Comparison of ENCODE assay signal across 1 cellular context in the genomic region with DNA sequence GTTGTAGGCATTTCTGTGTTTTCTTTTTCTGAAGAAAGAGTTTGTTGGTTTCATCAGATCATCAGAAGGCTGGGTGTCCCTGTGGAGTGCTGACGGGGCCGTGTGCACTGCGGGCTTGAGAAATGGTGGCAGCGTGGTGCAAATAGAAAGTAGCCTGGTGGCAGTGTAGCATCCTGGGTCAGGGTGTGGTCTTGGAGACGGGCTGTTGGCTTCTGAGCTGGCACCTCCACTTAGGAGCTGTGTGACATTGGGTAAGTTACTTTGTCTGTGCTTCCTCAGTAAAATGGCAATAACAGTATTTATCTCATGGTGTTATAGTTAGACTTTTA.
TF ChIP-seq lines count a peak whose summit lies in the region.

No MANE protein-coding gene starts in this region.

TF ChIP-seq in GM23338, 12 proteins besides CTCF, POLR2A, EP300 and RAD21:
- no peak for TF ChIP-seq POLR2AphosphoS5 (IDR thresholded peaks at IDR 0.05; ENCODE audit: low read depth)
- TF ChIP-seq, protein P1, sequence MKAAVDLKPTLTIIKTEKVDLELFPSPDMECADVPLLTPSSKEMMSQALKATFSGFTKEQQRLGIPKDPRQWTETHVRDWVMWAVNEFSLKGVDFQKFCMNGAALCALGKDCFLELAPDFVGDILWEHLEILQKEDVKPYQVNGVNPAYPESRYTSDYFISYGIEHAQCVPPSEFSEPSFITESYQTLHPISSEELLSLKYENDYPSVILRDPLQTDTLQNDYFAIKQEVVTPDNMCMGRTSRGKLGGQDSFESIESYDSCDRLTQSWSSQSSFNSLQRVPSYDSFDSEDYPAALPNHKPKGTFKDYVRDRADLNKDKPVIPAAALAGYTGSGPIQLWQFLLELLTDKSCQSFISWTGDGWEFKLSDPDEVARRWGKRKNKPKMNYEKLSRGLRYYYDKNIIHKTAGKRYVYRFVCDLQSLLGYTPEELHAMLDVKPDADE (IDR thresholded peaks at IDR 0.05), result no peak
- no peak for TF ChIP-seq ZNF331 (CRISPR knock-in tag; IDR thresholded peaks at IDR 0.05; ENCODE audit: low read depth)
- no peak for TF ChIP-seq NANOG (IDR thresholded peaks at IDR 0.05; ENCODE audit: borderline replicate concordance)
- TF ChIP-seq, protein P2, sequence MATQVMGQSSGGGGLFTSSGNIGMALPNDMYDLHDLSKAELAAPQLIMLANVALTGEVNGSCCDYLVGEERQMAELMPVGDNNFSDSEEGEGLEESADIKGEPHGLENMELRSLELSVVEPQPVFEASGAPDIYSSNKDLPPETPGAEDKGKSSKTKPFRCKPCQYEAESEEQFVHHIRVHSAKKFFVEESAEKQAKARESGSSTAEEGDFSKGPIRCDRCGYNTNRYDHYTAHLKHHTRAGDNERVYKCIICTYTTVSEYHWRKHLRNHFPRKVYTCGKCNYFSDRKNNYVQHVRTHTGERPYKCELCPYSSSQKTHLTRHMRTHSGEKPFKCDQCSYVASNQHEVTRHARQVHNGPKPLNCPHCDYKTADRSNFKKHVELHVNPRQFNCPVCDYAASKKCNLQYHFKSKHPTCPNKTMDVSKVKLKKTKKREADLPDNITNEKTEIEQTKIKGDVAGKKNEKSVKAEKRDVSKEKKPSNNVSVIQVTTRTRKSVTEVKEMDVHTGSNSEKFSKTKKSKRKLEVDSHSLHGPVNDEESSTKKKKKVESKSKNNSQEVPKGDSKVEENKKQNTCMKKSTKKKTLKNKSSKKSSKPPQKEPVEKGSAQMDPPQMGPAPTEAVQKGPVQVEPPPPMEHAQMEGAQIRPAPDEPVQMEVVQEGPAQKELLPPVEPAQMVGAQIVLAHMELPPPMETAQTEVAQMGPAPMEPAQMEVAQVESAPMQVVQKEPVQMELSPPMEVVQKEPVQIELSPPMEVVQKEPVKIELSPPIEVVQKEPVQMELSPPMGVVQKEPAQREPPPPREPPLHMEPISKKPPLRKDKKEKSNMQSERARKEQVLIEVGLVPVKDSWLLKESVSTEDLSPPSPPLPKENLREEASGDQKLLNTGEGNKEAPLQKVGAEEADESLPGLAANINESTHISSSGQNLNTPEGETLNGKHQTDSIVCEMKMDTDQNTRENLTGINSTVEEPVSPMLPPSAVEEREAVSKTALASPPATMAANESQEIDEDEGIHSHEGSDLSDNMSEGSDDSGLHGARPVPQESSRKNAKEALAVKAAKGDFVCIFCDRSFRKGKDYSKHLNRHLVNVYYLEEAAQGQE (IDR thresholded peaks at IDR 0.05; ENCODE audit: unreplicated experiment), result no peak
- TF ChIP-seq CREB1 (CRISPR knock-in tag; IDR thresholded peaks at IDR 0.05; ENCODE audit: low read depth), result no peak
- TF ChIP-seq EZH2phosphoT487 (IDR thresholded peaks at IDR 0.05; ENCODE audit: unreplicated experiment), result no peak
- TF ChIP-seq JUNB (IDR thresholded peaks at IDR 0.05; ENCODE audit: unreplicated experiment), result no peak
- TF ChIP-seq, protein P3, sequence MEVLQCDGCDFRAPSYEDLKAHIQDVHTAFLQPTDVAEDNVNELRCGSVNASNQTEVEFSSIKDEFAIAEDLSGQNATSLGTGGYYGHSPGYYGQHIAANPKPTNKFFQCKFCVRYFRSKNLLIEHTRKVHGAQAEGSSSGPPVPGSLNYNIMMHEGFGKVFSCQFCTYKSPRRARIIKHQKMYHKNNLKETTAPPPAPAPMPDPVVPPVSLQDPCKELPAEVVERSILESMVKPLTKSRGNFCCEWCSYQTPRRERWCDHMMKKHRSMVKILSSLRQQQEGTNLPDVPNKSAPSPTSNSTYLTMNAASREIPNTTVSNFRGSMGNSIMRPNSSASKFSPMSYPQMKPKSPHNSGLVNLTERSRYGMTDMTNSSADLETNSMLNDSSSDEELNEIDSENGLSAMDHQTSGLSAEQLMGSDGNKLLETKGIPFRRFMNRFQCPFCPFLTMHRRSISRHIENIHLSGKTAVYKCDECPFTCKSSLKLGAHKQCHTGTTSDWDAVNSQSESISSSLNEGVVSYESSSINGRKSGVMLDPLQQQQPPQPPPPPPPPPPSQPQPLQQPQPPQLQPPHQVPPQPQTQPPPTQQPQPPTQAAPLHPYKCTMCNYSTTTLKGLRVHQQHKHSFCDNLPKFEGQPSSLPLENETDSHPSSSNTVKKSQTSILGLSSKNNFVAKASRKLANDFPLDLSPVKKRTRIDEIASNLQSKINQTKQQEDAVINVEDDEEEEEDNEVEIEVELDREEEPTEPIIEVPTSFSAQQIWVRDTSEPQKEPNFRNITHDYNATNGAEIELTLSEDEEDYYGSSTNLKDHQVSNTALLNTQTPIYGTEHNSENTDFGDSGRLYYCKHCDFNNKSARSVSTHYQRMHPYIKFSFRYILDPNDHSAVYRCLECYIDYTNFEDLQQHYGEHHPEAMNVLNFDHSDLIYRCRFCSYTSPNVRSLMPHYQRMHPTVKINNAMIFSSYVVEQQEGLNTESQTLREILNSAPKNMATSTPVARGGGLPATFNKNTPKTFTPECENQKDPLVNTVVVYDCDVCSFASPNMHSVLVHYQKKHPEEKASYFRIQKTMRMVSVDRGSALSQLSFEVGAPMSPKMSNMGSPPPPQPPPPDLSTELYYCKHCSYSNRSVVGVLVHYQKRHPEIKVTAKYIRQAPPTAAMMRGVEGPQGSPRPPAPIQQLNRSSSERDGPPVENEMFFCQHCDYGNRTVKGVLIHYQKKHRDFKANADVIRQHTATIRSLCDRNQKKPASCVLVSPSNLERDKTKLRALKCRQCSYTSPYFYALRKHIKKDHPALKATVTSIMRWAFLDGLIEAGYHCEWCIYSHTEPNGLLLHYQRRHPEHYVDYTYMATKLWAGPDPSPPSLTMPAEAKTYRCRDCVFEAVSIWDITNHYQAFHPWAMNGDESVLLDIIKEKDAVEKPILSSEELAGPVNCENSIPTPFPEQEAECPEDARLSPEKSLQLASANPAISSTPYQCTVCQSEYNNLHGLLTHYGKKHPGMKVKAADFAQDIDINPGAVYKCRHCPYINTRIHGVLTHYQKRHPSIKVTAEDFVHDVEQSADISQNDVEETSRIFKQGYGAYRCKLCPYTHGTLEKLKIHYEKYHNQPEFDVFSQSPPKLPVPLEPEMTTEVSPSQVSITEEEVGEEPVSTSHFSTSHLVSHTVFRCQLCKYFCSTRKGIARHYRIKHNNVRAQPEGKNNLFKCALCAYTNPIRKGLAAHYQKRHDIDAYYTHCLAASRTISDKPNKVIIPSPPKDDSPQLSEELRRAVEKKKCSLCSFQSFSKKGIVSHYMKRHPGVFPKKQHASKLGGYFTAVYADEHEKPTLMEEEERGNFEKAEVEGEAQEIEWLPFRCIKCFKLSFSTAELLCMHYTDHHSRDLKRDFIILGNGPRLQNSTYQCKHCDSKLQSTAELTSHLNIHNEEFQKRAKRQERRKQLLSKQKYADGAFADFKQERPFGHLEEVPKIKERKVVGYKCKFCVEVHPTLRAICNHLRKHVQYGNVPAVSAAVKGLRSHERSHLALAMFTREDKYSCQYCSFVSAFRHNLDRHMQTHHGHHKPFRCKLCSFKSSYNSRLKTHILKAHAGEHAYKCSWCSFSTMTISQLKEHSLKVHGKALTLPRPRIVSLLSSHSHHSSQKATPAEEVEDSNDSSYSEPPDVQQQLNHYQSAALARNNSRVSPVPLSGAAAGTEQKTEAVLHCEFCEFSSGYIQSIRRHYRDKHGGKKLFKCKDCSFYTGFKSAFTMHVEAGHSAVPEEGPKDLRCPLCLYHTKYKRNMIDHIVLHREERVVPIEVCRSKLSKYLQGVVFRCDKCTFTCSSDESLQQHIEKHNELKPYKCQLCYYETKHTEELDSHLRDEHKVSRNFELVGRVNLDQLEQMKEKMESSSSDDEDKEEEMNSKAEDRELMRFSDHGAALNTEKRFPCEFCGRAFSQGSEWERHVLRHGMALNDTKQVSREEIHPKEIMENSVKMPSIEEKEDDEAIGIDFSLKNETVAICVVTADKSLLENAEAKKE (CRISPR knock-in tag; IDR thresholded peaks at IDR 0.05), result no peak
- no peak for TF ChIP-seq ZNF114 (CRISPR knock-in tag; IDR thresholded peaks at IDR 0.05)
- no peak for TF ChIP-seq EZH2 (IDR thresholded peaks at IDR 0.05; ENCODE audit: low read depth, unreplicated experiment)
- no peak for TF ChIP-seq STAT1 (IDR thresholded peaks at IDR 0.05; ENCODE audit: unreplicated experiment)
